In the genomic region with DNA sequence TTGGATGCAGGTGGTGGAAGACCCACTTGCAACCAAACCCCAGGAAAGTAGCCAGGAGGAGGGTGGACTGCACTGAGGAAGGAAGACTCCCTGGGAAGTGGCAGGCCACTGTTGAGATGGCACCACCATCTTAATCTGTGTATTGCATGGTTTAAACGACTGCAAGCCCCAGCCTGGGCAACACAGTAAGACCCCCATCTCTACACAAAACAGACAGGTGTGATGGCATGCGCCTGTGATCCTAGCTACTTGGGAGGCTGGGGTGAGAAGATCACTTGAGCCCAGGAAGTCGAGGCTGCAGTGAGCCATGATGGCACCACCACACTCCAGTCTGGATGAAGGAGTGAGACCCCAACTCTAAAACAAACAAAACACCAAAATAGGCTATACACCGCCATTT, we compare ENCODE assay signal across 15 cellular contexts. TPM values are rescaled to one million over a fixed set of nuclear protein-coding genes. Genes with fewer than 3 reads are reported as not detected.
A peak's percentile ranks its signal among the peaks of the same experiment; 100 is the strongest.
DNase-seq lines count a peak whose midpoint lies in the region; ATAC-seq and TF ChIP-seq lines count a peak whose summit lies in the region.
"Had no signal": no experiment of that assay in that cellular context is flagged by ENCODE, and none has a peak within 500 bp of the region (broad histone marks: within the 10 kb centered on the region; RNA-seq: fewer than 3 reads in every experiment).

No MANE protein-coding gene starts in this region.

- peaks cover 6% of the 10 kb centered on the region for H3K36me3 Mint-ChIP-seq in T-helper 17 cell (ENCODE audit: low read depth)

- H3K36me3 ChIP-seq in HEK293 (ENCODE audit: control insufficient read depth in 2 of 2, insufficient read depth in 1 of 2, low read length in 2 of 2): peaks cover 7 to 29% of the 10 kb centered on the region in 2 experiments; a peak in 2 of 3 replicates
- peaks cover 16 to 34% of the 10 kb centered on the region in 2 donors for H3K36me3 ChIP-seq in neuronal stem cell (replicated peaks in 1 of 2; ENCODE audit: control insufficient read depth in 2 of 2, insufficient read depth in 2 of 2, low read length in 2 of 2)

- H2BK15ac ChIP-seq in neuronal stem cell (ENCODE audit: low read length): no peak overlapping the region

- H3K27ac Mint-ChIP-seq in T-helper 17 cell: peak overlapping the region; percentile 84

- no peak for ATAC-seq in T-helper 17 cell
- ATAC-seq: HCT116 had no signal

- H3K27me3 ChIP-seq in neuronal stem cell (ENCODE audit: control insufficient read depth in 3 of 3, insufficient read depth in 3 of 3, low read depth in 1 of 3, low read length in 3 of 3): no peaks in the 10 kb centered on the region

- H4K8ac ChIP-seq in neuronal stem cell (ENCODE audit: low read depth, low read length): no peak overlapping the region

- no peak overlapping the region for H4K91ac ChIP-seq in neuronal stem cell (ENCODE audit: low read depth, low read length, poor library complexity)

- peak overlapping the region; percentile 2 for H3K9ac ChIP-seq in neuronal stem cell (ENCODE audit: low read depth, low read length, poor library complexity)
- H3K9ac ChIP-seq: KMS-11 had no signal

- CTCF ChIA-PET in HEK293 (lab: Yijun Ruan, JAX): interaction anchor here (0.6 to 3.2 kb wide), 3 partner anchors 36 to 158 kb away, joined by 4 to 7 read pairs (median 5); no protein-coding TSS in a partner anchor

- POLR2A ChIA-PET in HEK293 (lab: Yijun Ruan, JAX): interaction anchor here (1.3 to 3.1 kb wide), 3 partner anchors 7 to 16 kb away, joined by 4 to 16 read pairs (median 4); a partner anchor contains a TSS

- no peaks in the 10 kb centered on the region for H3K27me3 Mint-ChIP-seq in T-helper 17 cell
- H3K27me3 Mint-ChIP-seq: CD4-positive, alpha-beta T cell had no signal

- H3K14ac ChIP-seq in neuronal stem cell (ENCODE audit: low read length): no peak overlapping the region

- no peak overlapping the region for H3K4me2 ChIP-seq in neuronal stem cell (ENCODE audit: insufficient read depth, low read length, poor library complexity, severe bottlenecking)

- no peak overlapping the region for H2BK5ac ChIP-seq in neuronal stem cell (ENCODE audit: low read length)

- H3K4me3 Mint-ChIP-seq in T-helper 17 cell: no peak overlapping the region

- H3K18ac ChIP-seq in neuronal stem cell (ENCODE audit: low read length): no peak overlapping the region

- no peak overlapping the region for H2BK120ac ChIP-seq in neuronal stem cell (ENCODE audit: low read depth, low read length)

- H3K9me3 ChIP-seq in HEK293 (ENCODE audit: control insufficient read depth, insufficient read depth, low read depth, low read length): no peaks in the 10 kb centered on the region
- H3K9me3 ChIP-seq in T-helper 17 cell (ENCODE audit: control insufficient read depth, low read length, poor library complexity, severe bottlenecking): no peaks in the 10 kb centered on the region
- H3K9me3 ChIP-seq in neuronal stem cell (replicated peaks in 1 of 2; ENCODE audit: control insufficient read depth in 2 of 2, insufficient read depth in 1 of 2, low read depth in 1 of 2, low read length in 2 of 2): no peaks in the 10 kb centered on the region
- H3K9me3 ChIP-seq: Caco-2 had no signal

- no peak overlapping the region for H3K4ac ChIP-seq in neuronal stem cell (ENCODE audit: low read length)

- H3K4me3 ChIP-seq in HEK293 (ENCODE audit: low read depth, low read length) (no peak overlapping the region), neuronal stem cell (ENCODE audit: low read length in 2 of 2) (no peak overlapping the region)

- H3K27ac ChIP-seq in HEK293 (ENCODE audit: extremely low read depth, low read depth, low read length): no peak overlapping the region
- no peak overlapping the region for H3K27ac ChIP-seq in neuronal stem cell (replicated peaks; ENCODE audit: low read length)
- H3K27ac ChIP-seq: KMS-11 had no signal

- no peaks in the 10 kb centered on the region for H3K4me1 ChIP-seq in HEK293 (ENCODE audit: control insufficient read depth, insufficient read depth, low read length)
- no peaks in the 10 kb centered on the region for H3K4me1 ChIP-seq in neuronal stem cell (ENCODE audit: control insufficient read depth in 2 of 2, insufficient read depth in 1 of 2, low read depth in 1 of 2, low read length in 2 of 2)

- no peaks in the 10 kb centered on the region for H3K79me1 ChIP-seq in neuronal stem cell (ENCODE audit: low read depth, low read length)

- TF ChIP-seq CTCF in HEK293 (tag by site-specific recombination; IDR thresholded peaks at IDR 0.05): no peak

- H2AK5ac ChIP-seq in neuronal stem cell (ENCODE audit: low read depth, low read length): no peak overlapping the region

- no peak overlapping the region for H3K23ac ChIP-seq in neuronal stem cell (ENCODE audit: low read depth, low read length, poor library complexity)

- no peak overlapping the region for H2BK12ac ChIP-seq in neuronal stem cell (ENCODE audit: low read length)

- H3K4me1 Mint-ChIP-seq in T-helper 17 cell: peaks cover 9% of the 10 kb centered on the region

- DNase-seq in T-helper 17 cell: no peak
- DNase-seq in neuronal stem cell (ENCODE audit: low spot score): no peak
- DNase-seq in stimulated activated CD4-positive, alpha-beta T cell treated with anti-CD3 and anti-CD28 coated beads, Interleukin-2, amount 100 ng/mL, for 24 hours: no peak
- DNase-seq in DMS153 (lab: John Stamatoyannopoulos, UW): no peak
- DNase-seq: ACHN; Caco-2; CD4-positive, alpha-beta T cell; DMS79; GF-D8; GOT3; H7 had no signal

- WGBS in neuronal stem cell (ENCODE audit: extremely low coverage in 2 of 2, insufficient read length in 2 of 2, insufficient replicate concordance in 1 of 2), 2 donors: 100% methylated on average over 1 of the region's 4 CpGs; no CpG with 5 or more reads in 1 of the 2 donors

- no peak overlapping the region for H2AFZ ChIP-seq in neuronal stem cell (ENCODE audit: low read length)

TF ChIP-seq in HEK293, 187 proteins besides CTCF, POLR2A, EP300 and RAD21:
- no peak for TF ChIP-seq ZNF830 (tag by site-specific recombination; IDR thresholded peaks at IDR 0.05; ENCODE audit: low read depth)
- TF ChIP-seq KLF8 (tag by site-specific recombination; IDR thresholded peaks at IDR 0.05): no peak
- no peak for TF ChIP-seq ZSCAN16 (tag by site-specific recombination; IDR thresholded peaks at IDR 0.05)
- TF ChIP-seq, protein P1, sequence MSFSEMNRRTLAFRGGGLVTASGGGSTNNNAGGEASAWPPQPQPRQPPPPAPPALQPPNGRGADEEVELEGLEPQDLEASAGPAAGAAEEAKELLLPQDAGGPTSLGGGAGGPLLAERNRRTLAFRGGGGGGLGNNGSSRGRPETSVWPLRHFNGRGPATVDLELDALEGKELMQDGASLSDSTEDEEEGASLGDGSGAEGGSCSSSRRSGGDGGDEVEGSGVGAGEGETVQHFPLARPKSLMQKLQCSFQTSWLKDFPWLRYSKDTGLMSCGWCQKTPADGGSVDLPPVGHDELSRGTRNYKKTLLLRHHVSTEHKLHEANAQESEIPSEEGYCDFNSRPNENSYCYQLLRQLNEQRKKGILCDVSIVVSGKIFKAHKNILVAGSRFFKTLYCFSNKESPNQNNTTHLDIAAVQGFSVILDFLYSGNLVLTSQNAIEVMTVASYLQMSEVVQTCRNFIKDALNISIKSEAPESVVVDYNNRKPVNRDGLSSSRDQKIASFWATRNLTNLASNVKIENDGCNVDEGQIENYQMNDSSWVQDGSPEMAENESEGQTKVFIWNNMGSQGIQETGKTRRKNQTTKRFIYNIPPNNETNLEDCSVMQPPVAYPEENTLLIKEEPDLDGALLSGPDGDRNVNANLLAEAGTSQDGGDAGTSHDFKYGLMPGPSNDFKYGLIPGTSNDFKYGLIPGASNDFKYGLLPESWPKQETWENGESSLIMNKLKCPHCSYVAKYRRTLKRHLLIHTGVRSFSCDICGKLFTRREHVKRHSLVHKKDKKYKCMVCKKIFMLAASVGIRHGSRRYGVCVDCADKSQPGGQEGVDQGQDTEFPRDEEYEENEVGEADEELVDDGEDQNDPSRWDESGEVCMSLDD (tag by site-specific recombination; IDR thresholded peaks at IDR 0.05): no peak
- no peak for TF ChIP-seq ZNF311 (tag by site-specific recombination; IDR thresholded peaks at IDR 0.05; ENCODE audit: borderline replicate concordance)
- TF ChIP-seq ZNF121 (tag by site-specific recombination; IDR thresholded peaks at IDR 0.05): peak; percentile 72
- TF ChIP-seq ZNF510 (tag by site-specific recombination; IDR thresholded peaks at IDR 0.05; ENCODE audit: insufficient replicate concordance): no peak
TF ChIP-seq in HEK293: peak in this region for 1.

RNA-seq across cellular contexts. Expression of a gene that starts 9.7 kb away (rescaled TPM):
- 100 to 1,000 TPM; 112 to 116 TPM for total RNA-seq in T-helper 17 cell
- 49.2 TPM for polyA plus RNA-seq in neuronal stem cell (2013, experiment 1 of 2)
- 49.9 TPM for polyA plus RNA-seq in neuronal stem cell (2013, experiment 2 of 2)

RNA-seq across cellular contexts. Expression of a gene that starts 11.2 kb away (rescaled TPM):
- 10 to 100 TPM; 15.3 to 22.9 TPM for total RNA-seq in T-helper 17 cell
- 26.1 TPM for polyA plus RNA-seq in neuronal stem cell (2013, experiment 1 of 2)
- polyA plus RNA-seq in neuronal stem cell (2013, experiment 2 of 2): 23.8 TPM

RNA-seq across cellular contexts. Expression of a gene that starts 45.0 kb away (rescaled TPM):
- total RNA-seq in T-helper 17 cell: 10 to 100 TPM; 51.2 to 52.6 TPM
- polyA plus RNA-seq in neuronal stem cell (2013, experiment 1 of 2): 47.6 TPM
- 47.3 TPM for polyA plus RNA-seq in neuronal stem cell (2013, experiment 2 of 2)

RNA-seq across cellular contexts. Expression of a gene that starts 57.2 kb away (rescaled TPM):
- total RNA-seq in T-helper 17 cell: not detected
- polyA plus RNA-seq in neuronal stem cell (2013, experiment 1 of 2): 2.3 TPM
- 3.2 TPM for polyA plus RNA-seq in neuronal stem cell (2013, experiment 2 of 2)
- total RNA-seq: CD4-positive, alpha-beta T cell had no signal
- polyA plus RNA-seq: BJ had no signal
